ENCODE assay signal across 10 cellular contexts in the genomic region with DNA sequence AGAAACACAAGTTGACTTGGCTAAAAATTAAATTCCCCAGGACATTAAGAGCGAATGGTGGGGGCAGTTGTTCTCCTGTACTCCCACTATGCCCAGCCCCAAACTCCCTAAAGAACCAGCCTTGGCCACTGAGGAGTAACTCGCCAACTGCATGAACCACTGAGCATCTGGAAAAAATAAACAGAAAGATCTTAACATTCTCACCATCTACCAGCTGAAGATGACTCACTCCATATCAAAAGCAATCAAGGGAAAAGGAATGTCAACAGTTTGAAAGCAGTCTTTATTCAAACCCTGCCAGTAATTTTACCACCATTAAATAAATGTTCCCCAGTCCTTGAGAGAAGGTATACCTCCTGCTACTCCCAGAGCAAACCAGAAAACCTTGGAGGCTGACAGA. TPM values are rescaled to one million over a fixed set of nuclear protein-coding genes. Genes with fewer than 3 reads are reported as not detected.
DNase-seq lines count a peak whose midpoint lies in the region; ATAC-seq, FAIRE-seq and TF ChIP-seq lines count a peak whose summit lies in the region.
"Had no signal": no experiment of that assay in that cellular context is flagged by ENCODE, and none has a peak within 500 bp of the region (broad histone marks: within the 10 kb centered on the region; RNA-seq: fewer than 3 reads in every experiment).

No MANE protein-coding gene starts in this region.

- H3K79me2 ChIP-seq in K562 (ENCODE audit: control insufficient read depth, insufficient read depth, low read length) (no peaks in the 10 kb centered on the region), osteoblast (ENCODE audit: insufficient read depth, low read length) (no peaks in the 10 kb centered on the region)

- TF ChIP-seq EP300 in K562 (IDR thresholded peaks at IDR 0.05; ENCODE audit: low read length): no peak

- no peak for TF ChIP-seq RAD21 in K562 (CRISPR knock-in tag; conservative IDR thresholded peaks at IDR 0.05 in 1 of 2, IDR thresholded peaks at IDR 0.05 in 1 of 2)

- TF ChIP-seq CTCF in K562 (IDR thresholded peaks at IDR 0.05 in 2 of 3, conservative IDR thresholded peaks at IDR 0.05 in 1 of 3; ENCODE audit: insufficient read depth in 2 of 3, low read depth in 1 of 3, low read length in 3 of 3): no peak
- no peak for TF ChIP-seq CTCF in esophagus squamous epithelium (IDR thresholded peaks at IDR 0.05)
- no peak for TF ChIP-seq CTCF in HFFc6 (IDR thresholded peaks at IDR 0.05)
- TF ChIP-seq CTCF in osteoblast (IDR thresholded peaks at IDR 0.05; ENCODE audit: extremely low read depth, low read depth, low read length): no peak

- no peak overlapping the region for H3K4me3 Mint-ChIP-seq in HFFc6
- H3K4me3 Mint-ChIP-seq: CD4-positive, CD25-positive, alpha-beta regulatory T cell had no signal

- intact Hi-C loops in K562 (cut with micrococcal nuclease) (no loop called here), left colon (cut with DNase I, micrococcal nuclease) (no loop called here), esophagus squamous epithelium (cut with DNase I) (no loop called here)

- ATAC-seq in K562 (no peak), left colon (peak; percentile 61), HG03571 (IDR thresholded peaks at IDR 0.05; ENCODE audit: unreplicated experiment) (no peak)

- H3K9me3 ChIP-seq in K562 (replicated peaks; ENCODE audit: control insufficient read depth, insufficient read depth, low read depth, low read length): no peaks in the 10 kb centered on the region
- H3K9me3 ChIP-seq in esophagus squamous epithelium: no peaks in the 10 kb centered on the region
- H3K9me3 ChIP-seq in osteoblast (ENCODE audit: low read depth, low read length): no peaks in the 10 kb centered on the region

- POLR2A ChIA-PET in K562 (lab: Yijun Ruan, JAX): interaction anchor here (1.0 kb wide), 1 partner anchor 28 kb away, joined by 3 read pairs; no protein-coding TSS in a partner anchor

- H3K4me1 Mint-ChIP-seq in HFFc6 (ENCODE audit: low read depth): no peaks in the 10 kb centered on the region
- H3K4me1 Mint-ChIP-seq: CD4-positive, CD25-positive, alpha-beta regulatory T cell had no signal

- H3K27me3 ChIP-seq in K562 (ENCODE audit: control insufficient read depth in 2 of 2, insufficient read depth in 2 of 2, low read length in 2 of 2) (no peaks in the 10 kb centered on the region), esophagus squamous epithelium (no peaks in the 10 kb centered on the region), osteoblast (ENCODE audit: insufficient read depth, low read length) (no peaks in the 10 kb centered on the region)

- DNase-seq in AG08395 (ENCODE audit: low spot score): peak; percentile 56
- DNase-seq in LHCN-M2 (ENCODE audit: low read depth): peak; percentile 90
- DNase-seq in K562 (ENCODE audit: extremely low read depth in 1 of 4, low spot score in 3 of 4): no peak
- DNase-seq in left colon: no peak
- DNase-seq in esophagus squamous epithelium (lab: John Stamatoyannopoulos, UW): no peak
- DNase-seq in HFFc6: no peak
- no peak for DNase-seq in osteoblast (ENCODE audit: insufficient read length, low spot score, missing footprints)
- DNase-seq: CD4-positive, CD25-positive, alpha-beta regulatory T cell; T-helper 2 cell had no signal

- H4K20me1 ChIP-seq in K562 (replicated peaks; ENCODE audit: control insufficient read depth, insufficient read depth, low read length): no peaks in the 10 kb centered on the region
- H4K20me1 ChIP-seq in osteoblast (ENCODE audit: insufficient read depth, low read length): no peaks in the 10 kb centered on the region

- 2% methylated on average over 2 of the region's 2 CpGs for WGBS in K562 (ENCODE audit: insufficient coverage, low coverage, missing lambda C conversion rate)
- 17 to 18% methylated on average over 2 of the region's 2 CpGs for WGBS in esophagus squamous epithelium, 2 donors

- H3K27ac ChIP-seq in K562 (ENCODE audit: extremely low read depth, low read depth, low read length) (no peak overlapping the region), esophagus squamous epithelium (no peak overlapping the region), osteoblast (ENCODE audit: low read depth, low read length) (no peak overlapping the region)

- H3K27me3 Mint-ChIP-seq in HFFc6 (ENCODE audit: insufficient read depth): no peaks in the 10 kb centered on the region; the same call in 1 of the 2 replicates
- H3K27me3 Mint-ChIP-seq: CD4-positive, CD25-positive, alpha-beta regulatory T cell had no signal

- no peaks in the 10 kb centered on the region for H3K9me1 ChIP-seq in K562 (ENCODE audit: control insufficient read depth, insufficient read depth, low read length)

- in situ Hi-C loops in K562 (cut with MboI): no loop called here

- TF ChIP-seq POLR2A in K562 (conservative IDR thresholded peaks at IDR 0.05) (no peak), esophagus squamous epithelium (IDR thresholded peaks at IDR 0.05) (no peak)

- FAIRE-seq in K562 (lab: Jason Lieb, UNC): no peak

- no peaks in the 10 kb centered on the region for H3K36me3 Mint-ChIP-seq in HFFc6 (ENCODE audit: low read depth)
- H3K36me3 Mint-ChIP-seq: CD4-positive, CD25-positive, alpha-beta regulatory T cell had no signal

- H3K4me3 ChIP-seq in K562 (no peak overlapping the region), esophagus squamous epithelium (no peak overlapping the region), osteoblast (ENCODE audit: insufficient read depth, low read length) (no peak overlapping the region)

- BruUV-seq in K562 (replicated peaks; lab: Mats Ljungman, UMichigan): no TSS peak

- H3K4me1 ChIP-seq in K562 (replicated peaks in 1 of 2; ENCODE audit: control insufficient read depth in 2 of 2, insufficient read depth in 2 of 2, low read length in 2 of 2) (no peaks in the 10 kb centered on the region), esophagus squamous epithelium (peaks cover 0 to 53% (median 7%) of the 10 kb centered on the region in 3 donors), osteoblast (ENCODE audit: insufficient read depth, low read length) (no peaks in the 10 kb centered on the region)

- H3K36me3 ChIP-seq in K562 (ENCODE audit: control insufficient read depth, insufficient read depth, low read length) (no peaks in the 10 kb centered on the region), esophagus squamous epithelium (no peaks in the 10 kb centered on the region), osteoblast (ENCODE audit: insufficient read depth, low read length) (no peaks in the 10 kb centered on the region)

- H3K9ac ChIP-seq in K562 (ENCODE audit: insufficient read depth in 1 of 2, low read depth in 2 of 2, low read length in 2 of 2): no peak overlapping the region

- H3K4me2 ChIP-seq in K562 (ENCODE audit: insufficient read depth, low read length) (no peak overlapping the region), osteoblast (ENCODE audit: insufficient read depth, low read length) (no peak overlapping the region)

- H3K27ac Mint-ChIP-seq in HFFc6: no peak overlapping the region
- H3K27ac Mint-ChIP-seq: CD4-positive, CD25-positive, alpha-beta regulatory T cell had no signal

- H2AFZ ChIP-seq in K562 (ENCODE audit: low read depth, low read length) (no peak overlapping the region), osteoblast (ENCODE audit: low read length) (no peak overlapping the region)

- CTCF ChIA-PET in K562 (lab: Yijun Ruan, JAX; ENCODE audit: low intra/inter-chr PET ratio): no interaction called here

- peaks cover 44% of the 10 kb centered on the region for H3K9me3 Mint-ChIP-seq in HFFc6

TF ChIP-seq in K562, 482 proteins besides CTCF, POLR2A, EP300 and RAD21 (continues in another document):
- TF ChIP-seq TCF7 (IDR thresholded peaks at IDR 0.05; ENCODE audit: borderline replicate concordance): no peak
- TF ChIP-seq NFYB (IDR thresholded peaks at IDR 0.05; ENCODE audit: extremely low read depth, insufficient read length): no peak
- no peak for TF ChIP-seq DDX20 (tag; IDR thresholded peaks at IDR 0.05; ENCODE audit: low read depth)
- no peak for TF ChIP-seq ZNF76 (CRISPR knock-in tag; IDR thresholded peaks at IDR 0.05; ENCODE audit: borderline replicate concordance)
- no peak for TF ChIP-seq SPI1 (IDR thresholded peaks at IDR 0.05; ENCODE audit: borderline replicate concordance, low read depth, low read length)

RNA-seq across cellular contexts. Expression of gene CTTNBP2, which starts 45.4 kb away (rescaled TPM):
- total RNA-seq in LHCN-M2 (2014; rRNA removed) (7.5 and 7.6 TPM in 2 replicates), K562 (2014; rRNA removed) (0.05 TPM in 1 of 2 replicates, not detected in the other), K562 (2014; rRNA removed; fragmentation: Illumina TruSeq; extraction: Trizol) (not detected in 2 replicates), K562 (2015; rRNA removed; fragmentation: Illumina TruSeq; extraction: Trizol) (0.11 TPM in 1 of 2 replicates, not detected in the other), K562 (2021) (0.09 TPM in 1 of 2 replicates, not detected in the other), left colon (1 to 10 TPM; 2.2 to 3.8 TPM), esophagus squamous epithelium (10 to 100 TPM in 3 of 4 donors, 1 to 10 TPM in 1; 8.5 to 31.5 (median 19.6) TPM), osteoblast (1.1 and 2.9 TPM in 2 replicates)
- 0.39 TPM for polyA plus RNA-seq in LHCN-M2 (2012)
- not detected in 2 replicates for total RNA-seq in K562 (2011; cell fraction: chromatin; rRNA removed; ENCODE audit: low replicate concordance)
- not detected in 2 replicates for total RNA-seq in K562 (2011; cell fraction: nucleolus; rRNA removed)
- not detected in 2 replicates for total RNA-seq in K562 (2011; cell fraction: nucleoplasm; rRNA removed)
- polyA plus RNA-seq in K562 (2011; rRNA removed) (not detected in 2 replicates), K562 (2014; fragmentation: Illumina TruSeq; extraction: Trizol) (not detected in 2 replicates), K562 (2014; fragmentation: Nextera tagmentation; extraction: Ambion mirVana) (not detected), K562 (2014; rRNA removed) (not detected in 2 replicates)
- polyA plus RNA-seq in K562 (2011; cell fraction: cytosol; rRNA removed): 0.01 TPM in 1 of 2 replicates, not detected in the other
- not detected in 2 replicates for polyA plus RNA-seq in K562 (2011; cell fraction: nucleus; rRNA removed)
- not detected in 2 replicates for polyA plus RNA-seq in K562 (2012)
- polyA minus RNA-seq in K562 (2011; rRNA and poly(A)+ RNA removed): 0.04 TPM in 1 of 2 replicates, not detected in the other
- not detected in 2 replicates for polyA minus RNA-seq in K562 (2011; cell fraction: cytosol; rRNA and poly(A)+ RNA removed)
- polyA minus RNA-seq in K562 (2011; cell fraction: nucleus; rRNA and poly(A)+ RNA removed): not detected in 2 replicates
- total RNA-seq in HFFc6 (2021; fragmentation: NEBNext Ultra II Directional; extraction: Animal tissue kit (Norgen Biotek cat#: 25700)): not detected
- total RNA-seq: CD4-positive, CD25-positive, alpha-beta regulatory T cell had no signal
- polyA plus RNA-seq: CD4-positive, CD25-positive, alpha-beta regulatory T cell had no signal

Comparison
In these comparisons a context has a peak if more than half of its experiments do, and no peak if none do; other contexts are left out.
1. DNase-seq: peak in AG08395 (single experiment) and LHCN-M2 (single experiment); none in K562 (0 of 4), left colon (0 of 2), esophagus squamous epithelium (single experiment), HFFc6 (single experiment) and osteoblast (single experiment).